1 cellular context compared by ENCODE assay signal in genomic region chr15:82262422-82263026, GRCh38.
TF ChIP-seq lines count a peak whose summit lies in the region.

TSS of gene EFL1 (minus strand) at chr15:82262734. CDS start at chr15:82261778, 956 bp downstream.
TSS of gene SAXO2 (plus strand) at chr15:82262818. CDS start at chr15:82262880, 62 bp downstream.

TF ChIP-seq in HepG2, 621 proteins besides CTCF, POLR2A, EP300 and RAD21 (continued from another document):
- TF ChIP-seq BCLAF1 (IDR thresholded peaks at IDR 0.05) (no peak), FOSL1 (CRISPR knock-in tag; IDR thresholded peaks at IDR 0.05; ENCODE audit: borderline replicate concordance) (no peak), HDAC2 (CRISPR knock-in tag; IDR thresholded peaks at IDR 0.05) (peak; percentile 41; the same call in 1 of the 2 replicates), ZNF3 (CRISPR knock-in tag; IDR thresholded peaks at IDR 0.05) (no peak), THAP7 (CRISPR knock-in tag; IDR thresholded peaks at IDR 0.05) (no peak; the same call in 1 of the 2 replicates), KDM4B (CRISPR knock-in tag; IDR thresholded peaks at IDR 0.05) (0 out of 2 replicates have a peak, but pooled peaks have one; percentile 18), ZNF777 (CRISPR knock-in tag; IDR thresholded peaks at IDR 0.05) (peak; percentile 48; the same call in 1 of the 2 replicates), ZBTB25 (CRISPR knock-in tag; IDR thresholded peaks at IDR 0.05) (no peak; the same call in 1 of the 2 replicates), ZFP37 (CRISPR knock-in tag; IDR thresholded peaks at IDR 0.05; ENCODE audit: borderline replicate concordance) (no peak), RCOR2 (CRISPR knock-in tag; IDR thresholded peaks at IDR 0.05) (no peak), HINFP (CRISPR knock-in tag; IDR thresholded peaks at IDR 0.05; ENCODE audit: low read depth) (no peak), ELF4 (CRISPR knock-in tag; IDR thresholded peaks at IDR 0.05; ENCODE audit: borderline replicate concordance) (no peak), SP4 (CRISPR knock-in tag; IDR thresholded peaks at IDR 0.05) (no peak; the same call in 1 of the 2 replicates), KAT2B (IDR thresholded peaks at IDR 0.05; ENCODE audit: borderline replicate concordance, low read depth, low read length) (no peak), ZNF432 (CRISPR knock-in tag; IDR thresholded peaks at IDR 0.05; ENCODE audit: borderline replicate concordance) (no peak), SAP130 (CRISPR knock-in tag; IDR thresholded peaks at IDR 0.05; ENCODE audit: low read depth) (peak; percentile 90), ZNF484 (CRISPR knock-in tag; IDR thresholded peaks at IDR 0.05; ENCODE audit: borderline replicate concordance, low read depth) (no peak), CHD4 (IDR thresholded peaks at IDR 0.05; ENCODE audit: borderline replicate concordance, low read length) (no peak), TRIM24 (CRISPR knock-in tag; IDR thresholded peaks at IDR 0.05) (no peak), TBX3 (IDR thresholded peaks at IDR 0.05; ENCODE audit: borderline replicate concordance) (no peak), MED1 (CRISPR knock-in tag; IDR thresholded peaks at IDR 0.05) (peak; percentile 7; the same call in 1 of the 2 replicates), DR1 (CRISPR knock-in tag; IDR thresholded peaks at IDR 0.05) (no peak), RXRB (CRISPR knock-in tag; IDR thresholded peaks at IDR 0.05; ENCODE audit: borderline replicate concordance) (peak; percentile 59; the same call in 1 of the 2 replicates), ZNF879 (CRISPR knock-in tag; IDR thresholded peaks at IDR 0.05) (no peak)
